ENCODE assay signal across 8 cellular contexts in the genomic region with DNA sequence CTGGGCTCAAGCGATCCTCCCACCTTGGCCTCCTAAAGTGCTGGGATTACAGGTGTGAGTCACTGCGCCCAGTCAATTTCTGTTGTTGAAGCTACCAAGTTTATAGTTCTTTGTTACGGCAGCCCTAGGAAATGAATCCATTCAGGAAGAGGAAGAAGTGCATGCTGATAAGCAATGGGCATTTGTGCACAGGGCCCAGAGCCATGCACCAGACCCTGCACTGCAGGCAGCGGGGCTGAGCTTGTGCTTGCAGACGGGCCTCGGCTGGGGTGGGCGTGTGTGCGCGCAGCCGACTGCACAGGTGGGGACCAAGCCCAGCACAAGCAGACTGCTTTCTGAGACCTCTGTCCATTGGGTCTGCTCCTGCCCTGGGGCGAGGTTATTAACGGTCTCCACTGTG.
"Had no signal": no experiment of that assay in that cellular context is flagged by ENCODE, and none has a peak within 500 bp of the region (broad histone marks: within the 10 kb centered on the region; RNA-seq: fewer than 3 reads in every experiment).

No MANE protein-coding gene starts in this region.

- H3K4me3 Mint-ChIP-seq: activated CD8-positive, alpha-beta T cell treated with anti-CD3 and anti-CD28 coated beads, Interleukin-2, amount 10 ng/mL, durations not matched to agents 7 days and 5 days; natural killer cell treated with Interleukin-12 subunit alpha and Interleukin-12 subunit beta and Interleukin-15 and Interleukin-18, amount 100 ng/mL, for 72 hours had no signal

- H3K27ac Mint-ChIP-seq: activated CD8-positive, alpha-beta T cell treated with anti-CD3 and anti-CD28 coated beads, Interleukin-2, amount 10 ng/mL, durations not matched to agents 7 days and 5 days; natural killer cell treated with Interleukin-12 subunit alpha and Interleukin-12 subunit beta and Interleukin-15 and Interleukin-18, amount 100 ng/mL, for 72 hours had no signal

- H3K9me3 Mint-ChIP-seq: natural killer cell treated with Interleukin-12 subunit alpha and Interleukin-12 subunit beta and Interleukin-15 and Interleukin-18, amount 100 ng/mL, for 72 hours had no signal

- H3K27me3 Mint-ChIP-seq: natural killer cell treated with Interleukin-12 subunit alpha and Interleukin-12 subunit beta and Interleukin-15 and Interleukin-18, amount 100 ng/mL, for 72 hours had no signal

- DNase-seq: activated CD8-positive, alpha-beta T cell treated with anti-CD3 and anti-CD28 coated beads, Interleukin-2, amount 10 ng/mL, durations not matched to agents 7 days and 5 days; activated naive CD4-positive, alpha-beta T cell treated with anti-CD3 and anti-CD28 coated beads, Interleukin-2, amount 50 U/mL, for 16 hours; central memory CD4-positive, alpha-beta T cell; hypothalamus; stimulated activated CD4-positive, alpha-beta T cell treated with anti-CD3 and anti-CD28 coated beads, Interleukin-4, amount 100 ng/mL, for 4 hours; stomach; T-helper 2 cell had no signal
